16 cellular contexts compared by ENCODE assay signal in the genomic region with DNA sequence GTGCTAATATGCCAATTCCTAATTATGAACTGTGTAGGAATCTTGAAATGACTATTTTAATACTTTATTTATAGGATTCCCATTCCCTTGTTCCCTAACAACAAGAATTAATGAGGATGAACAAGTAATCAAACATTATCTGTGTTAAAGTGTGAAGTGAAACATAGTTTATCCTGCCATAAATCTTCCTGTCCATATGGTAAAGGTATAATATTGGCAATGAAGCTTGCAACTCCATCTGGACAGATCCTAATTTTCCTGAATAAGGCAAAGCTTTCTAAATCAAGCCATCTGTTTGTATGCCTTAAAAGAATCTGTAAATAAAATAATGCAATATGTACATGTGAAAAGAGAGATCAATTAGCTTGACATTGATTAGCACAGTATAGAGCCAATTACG.
A peak's percentile ranks its signal among the peaks of the same experiment; 100 is the strongest.
DNase-seq lines count a peak whose midpoint lies in the region; ATAC-seq, FAIRE-seq and TF ChIP-seq lines count a peak whose summit lies in the region.
"Had no signal": no experiment of that assay in that cellular context is flagged by ENCODE, and none has a peak within 500 bp of the region (broad histone marks: within the 10 kb centered on the region; RNA-seq: fewer than 3 reads in every experiment).

No MANE protein-coding gene starts in this region.

- H3K4me1 ChIP-seq in right cardiac atrium (ENCODE audit: control insufficient read depth, insufficient read depth, low read length) (no peaks in the 10 kb centered on the region), left ventricle myocardium inferior (no peaks in the 10 kb centered on the region)

- H3K9me3 ChIP-seq in right cardiac atrium (ENCODE audit: control insufficient read depth, low read length), result no peaks in the 10 kb centered on the region
- no peaks in the 10 kb centered on the region for H3K9me3 ChIP-seq in left ventricle myocardium inferior (replicated peaks)

- no peak for ATAC-seq in right cardiac atrium
- no peak for ATAC-seq in HG02840 (IDR thresholded peaks at IDR 0.05; ENCODE audit: low FRiP score, unreplicated experiment)
- ATAC-seq: CD8-positive, alpha-beta T cell; GM12878; HCT116 had no signal

- TF ChIP-seq CTCF in D721Med (IDR thresholded peaks at IDR 0.05; ENCODE audit: insufficient read depth, missing control alignments) (no peak), left ventricle myocardium inferior (IDR thresholded peaks at IDR 0.05; ENCODE audit: borderline replicate concordance) (no peak)

- peak; percentile 99 for FAIRE-seq in D721Med (lab: Jason Lieb, UNC)
- FAIRE-seq: GM12878, H54 had no signal

- DNase-seq in D721Med (ENCODE audit: insufficient read length, low spot score), result no peak
- DNase-seq in NCI-H1694 treated with DMSO at 0.1 percent for 48 hours (lab: John Stamatoyannopoulos, UW), result peak; percentile 94
- peak; percentile 75 for DNase-seq in NCI-H524 treated with DMSO at 0.1 percent for 48 hours (lab: John Stamatoyannopoulos, UW)
- peak; percentile 93 for DNase-seq in cerebellar cortex (ENCODE audit: low spot score)
- DNase-seq in right cardiac atrium, result no peak
- DNase-seq in left ventricle myocardium inferior, result no peak
- no peak for DNase-seq in MV-4-11 (lab: John Stamatoyannopoulos, UW)
- DNase-seq: CD8-positive, alpha-beta T cell; COR-L47; GM23248 had no signal

- H3K36me3 ChIP-seq in left ventricle myocardium inferior, result no peaks in the 10 kb centered on the region

- 92% methylated on average over 1 of the region's 1 CpG for WGBS in right cardiac atrium

- H3K27ac ChIP-seq in right cardiac atrium (ENCODE audit: low read length) (no peak overlapping the region), left ventricle myocardium inferior (replicated peaks) (no peak overlapping the region)
- H3K27ac ChIP-seq: 22Rv1, GM23248, HL-60 had no signal

- H3K27me3 ChIP-seq in right cardiac atrium (ENCODE audit: control insufficient read depth, insufficient read depth) (no peaks in the 10 kb centered on the region), left ventricle myocardium inferior (ENCODE audit: low read depth) (no peaks in the 10 kb centered on the region)

- intact Hi-C loops in right cardiac atrium (cut with DNase I) (no loop called here), left ventricle myocardium inferior (cut with micrococcal nuclease) (no loop called here)

- H3K4me3 ChIP-seq in right cardiac atrium (ENCODE audit: low read length) (no peak overlapping the region), left ventricle myocardium inferior (no peak overlapping the region)
- H3K4me3 ChIP-seq: GM12878, GM23248 had no signal

Comparison
In these comparisons a context has a peak if more than half of its experiments do, and no peak if none do; other contexts are left out.
1. DNase-seq: peak in NCI-H1694 treated with DMSO at 0.1 percent for 48 hours (single experiment), NCI-H524 treated with DMSO at 0.1 percent for 48 hours (single experiment) and cerebellar cortex (single experiment); none in D721Med (single experiment), right cardiac atrium (0 of 3), left ventricle myocardium inferior (single experiment) and MV-4-11 (single experiment).